8 cellular contexts compared by ENCODE assay signal in genomic region chr19:56217039-56217949, GRCh38. TPM values are rescaled to one million over a fixed set of nuclear protein-coding genes. Genes with fewer than 3 reads are reported as not detected.
DNase-seq lines count a peak whose midpoint lies in the region; ATAC-seq and TF ChIP-seq lines count a peak whose summit lies in the region.

No MANE protein-coding gene starts in this region.

- POLR2A ChIA-PET in activated CD4-positive, alpha-beta T cell treated with anti-CD3 and anti-CD28 coated beads for 36 hours (lab: Charles Lee), result no interaction called here
- POLR2A ChIA-PET in activated CD4-positive, alpha-beta memory T cell treated with anti-CD3 and anti-CD28 coated beads, Interleukin-2, amount 10 ng/mL, durations not matched to agents 7 days and 5 days (lab: Charles Lee), result no interaction called here

- peaks cover 22% of the 10 kb centered on the region for H3K27me3 Mint-ChIP-seq in activated CD4-positive, alpha-beta T cell treated with anti-CD3 and anti-CD28 coated beads for 36 hours
- H3K27me3 Mint-ChIP-seq in activated CD4-positive, alpha-beta memory T cell treated with anti-CD3 and anti-CD28 coated beads, Interleukin-2, amount 10 ng/mL, durations not matched to agents 7 days and 5 days, result peaks cover 5% of the 10 kb centered on the region

- H3K4me3 ChIP-seq in astrocyte of the spinal cord (ENCODE audit: low read depth, low read length) (peak overlapping the region; percentile 21), subcutaneous abdominal adipose tissue (ENCODE audit: low read depth in 1 of 5, low read length in 5 of 5) (peak overlapping the region; percentile 48 to 64 (median 54))

- no peaks in the 10 kb centered on the region for H3K9me3 ChIP-seq in subcutaneous abdominal adipose tissue (ENCODE audit: control insufficient read depth in 5 of 5, low read length in 5 of 5)

- H3K27me3 ChIP-seq in subcutaneous abdominal adipose tissue (ENCODE audit: control insufficient read depth in 5 of 5, insufficient read depth in 4 of 5, low read length in 5 of 5), result peaks cover 6 to 20% (median 12%) of the 10 kb centered on the region in 5 donors

- peak overlapping the region in 4 of 5 donors; percentile 13 to 51 (median 40) for H3K9ac ChIP-seq in subcutaneous abdominal adipose tissue (ENCODE audit: low read length in 5 of 5)

- peaks cover 4% of the 10 kb centered on the region for H3K4me1 Mint-ChIP-seq in activated CD4-positive, alpha-beta T cell treated with anti-CD3 and anti-CD28 coated beads for 36 hours
- peaks cover 5% of the 10 kb centered on the region for H3K4me1 Mint-ChIP-seq in activated CD4-positive, alpha-beta memory T cell treated with anti-CD3 and anti-CD28 coated beads, Interleukin-2, amount 10 ng/mL, durations not matched to agents 7 days and 5 days

- ATAC-seq in activated CD4-positive, alpha-beta T cell treated with anti-CD3 and anti-CD28 coated beads for 36 hours, result no peak

- intact Hi-C loops in activated CD4-positive, alpha-beta T cell treated with anti-CD3 and anti-CD28 coated beads for 36 hours (cut with DNase I, micrococcal nuclease), result no loop called here

- no peak overlapping the region for H3K27ac ChIP-seq in subcutaneous abdominal adipose tissue (ENCODE audit: low read depth, low read length)

- no peak overlapping the region for H3K27ac Mint-ChIP-seq in activated CD4-positive, alpha-beta T cell treated with anti-CD3 and anti-CD28 coated beads for 36 hours
- H3K27ac Mint-ChIP-seq in activated CD4-positive, alpha-beta memory T cell treated with anti-CD3 and anti-CD28 coated beads, Interleukin-2, amount 10 ng/mL, durations not matched to agents 7 days and 5 days, result no peak overlapping the region

- DNase-seq in activated CD4-positive, alpha-beta T cell treated with anti-CD3 and anti-CD28 coated beads for 36 hours, result peak; percentile 10
- no peak for DNase-seq in activated CD4-positive, alpha-beta T cell treated with anti-CD3 and anti-CD28 coated beads for 1 hour
- DNase-seq in astrocyte of the spinal cord (ENCODE audit: low read depth, low spot score) (peak; percentile 30), islet precursor cell (peak; percentile 77), SIG-M5 treated with dmso at 0.1 percent for 504 hours (lab: John Stamatoyannopoulos, UW; ENCODE audit: unreplicated experiment) (no peak), ACHN (no peak)
- DNase-seq in activated CD4-positive, alpha-beta memory T cell treated with anti-CD3 and anti-CD28 coated beads, Interleukin-2, amount 10 ng/mL, durations not matched to agents 7 days and 5 days, result no peak

- TF ChIP-seq CTCF in astrocyte of the spinal cord (IDR thresholded peaks at IDR 0.05; ENCODE audit: low read depth, low read length), result no peak

- in situ Hi-C loops in astrocyte of the spinal cord (cut with HindIII; ENCODE audit: low sequenced_read_pairs) (no loop called here), ACHN (cut with HindIII; ENCODE audit: low pct_ligation_motif_present, low pct_unique_long_range_greater_than_20kb, low sequenced_read_pairs) (no loop called here)

- peaks cover 0 to 7% (median 0%) of the 10 kb centered on the region in 5 donors for H3K36me3 ChIP-seq in subcutaneous abdominal adipose tissue (ENCODE audit: control insufficient read depth in 5 of 5, insufficient read depth in 5 of 5, low read length in 5 of 5)

- H3K36me3 Mint-ChIP-seq in activated CD4-positive, alpha-beta T cell treated with anti-CD3 and anti-CD28 coated beads for 36 hours (ENCODE audit: low read depth), result peaks cover 6% of the 10 kb centered on the region
- H3K36me3 Mint-ChIP-seq in activated CD4-positive, alpha-beta memory T cell treated with anti-CD3 and anti-CD28 coated beads, Interleukin-2, amount 10 ng/mL, durations not matched to agents 7 days and 5 days (ENCODE audit: low read depth), result no peaks in the 10 kb centered on the region

- CTCF ChIA-PET in activated CD4-positive, alpha-beta T cell treated with anti-CD3 and anti-CD28 coated beads for 36 hours (lab: Charles Lee), result no interaction called here
- CTCF ChIA-PET in activated CD4-positive, alpha-beta memory T cell treated with anti-CD3 and anti-CD28 coated beads, Interleukin-2, amount 10 ng/mL, durations not matched to agents 7 days and 5 days (lab: Charles Lee), result no interaction called here

- no peaks in the 10 kb centered on the region for H3K9me3 Mint-ChIP-seq in activated CD4-positive, alpha-beta T cell treated with anti-CD3 and anti-CD28 coated beads for 36 hours (ENCODE audit: low read depth)
- no peaks in the 10 kb centered on the region for H3K9me3 Mint-ChIP-seq in activated CD4-positive, alpha-beta memory T cell treated with anti-CD3 and anti-CD28 coated beads, Interleukin-2, amount 10 ng/mL, durations not matched to agents 7 days and 5 days

- peaks cover 0 to 10% (median 10%) of the 10 kb centered on the region in 5 donors for H3K4me1 ChIP-seq in subcutaneous abdominal adipose tissue (ENCODE audit: control insufficient read depth in 5 of 5, insufficient read depth in 5 of 5, low read length in 5 of 5)

- H3K4me3 Mint-ChIP-seq in activated CD4-positive, alpha-beta T cell treated with anti-CD3 and anti-CD28 coated beads for 36 hours, result no peak overlapping the region
- no peak overlapping the region for H3K4me3 Mint-ChIP-seq in activated CD4-positive, alpha-beta memory T cell treated with anti-CD3 and anti-CD28 coated beads, Interleukin-2, amount 10 ng/mL, durations not matched to agents 7 days and 5 days

RNA-seq across cellular contexts. Expression of gene ZSCAN5C, which starts 15.2 kb away (rescaled TPM):
- not detected for total RNA-seq in activated CD4-positive, alpha-beta T cell treated with anti-CD3 and anti-CD28 coated beads for 36 hours
- not detected for total RNA-seq in activated CD4-positive, alpha-beta memory T cell treated with anti-CD3 and anti-CD28 coated beads, Interleukin-2, amount 10 ng/mL, durations not matched to agents 7 days and 5 days

RNA-seq across cellular contexts. Expression of gene ZSCAN5B, which starts 19.7 kb away (rescaled TPM):
- total RNA-seq in activated CD4-positive, alpha-beta T cell treated with anti-CD3 and anti-CD28 coated beads for 36 hours, result not detected
- not detected for total RNA-seq in activated CD4-positive, alpha-beta memory T cell treated with anti-CD3 and anti-CD28 coated beads, Interleukin-2, amount 10 ng/mL, durations not matched to agents 7 days and 5 days

RNA-seq across cellular contexts. Expression of gene GALP, which starts 41.5 kb away (rescaled TPM):
- total RNA-seq in activated CD4-positive, alpha-beta T cell treated with anti-CD3 and anti-CD28 coated beads for 36 hours, result not detected
- not detected for total RNA-seq in activated CD4-positive, alpha-beta memory T cell treated with anti-CD3 and anti-CD28 coated beads, Interleukin-2, amount 10 ng/mL, durations not matched to agents 7 days and 5 days

RNA-seq across cellular contexts. Expression of gene EDDM13, which starts 55.3 kb away (rescaled TPM):
- total RNA-seq in activated CD4-positive, alpha-beta T cell treated with anti-CD3 and anti-CD28 coated beads for 36 hours, result under 1 TPM; 0.30 to 0.76 TPM
- total RNA-seq in activated CD4-positive, alpha-beta memory T cell treated with anti-CD3 and anti-CD28 coated beads, Interleukin-2, amount 10 ng/mL, durations not matched to agents 7 days and 5 days, result 1 to 10 TPM; 1.4 to 2.9 TPM

Comparison
In these comparisons a context has a peak if more than half of its experiments do, and no peak if none do; other contexts are left out.
1. DNase-seq: peak in activated CD4-positive, alpha-beta T cell treated with anti-CD3 and anti-CD28 coated beads for 36 hours (single experiment), astrocyte of the spinal cord (single experiment) and islet precursor cell (single experiment); none in activated CD4-positive, alpha-beta T cell treated with anti-CD3 and anti-CD28 coated beads for 1 hour (single experiment), SIG-M5 treated with dmso at 0.1 percent for 504 hours (single experiment), ACHN (single experiment) and activated CD4-positive, alpha-beta memory T cell treated with anti-CD3 and anti-CD28 coated beads, Interleukin-2, amount 10 ng/mL, durations not matched to agents 7 days and 5 days (single experiment).